1 cellular context compared by ENCODE assay signal in genomic region chr6:85678000-85678601, GRCh38.
TF ChIP-seq lines count a peak whose summit lies in the region.

No MANE protein-coding gene starts in this region.

TF ChIP-seq in GM23338, 12 proteins besides CTCF, POLR2A, EP300 and RAD21 (continued from another document):
- TF ChIP-seq, protein P1, sequence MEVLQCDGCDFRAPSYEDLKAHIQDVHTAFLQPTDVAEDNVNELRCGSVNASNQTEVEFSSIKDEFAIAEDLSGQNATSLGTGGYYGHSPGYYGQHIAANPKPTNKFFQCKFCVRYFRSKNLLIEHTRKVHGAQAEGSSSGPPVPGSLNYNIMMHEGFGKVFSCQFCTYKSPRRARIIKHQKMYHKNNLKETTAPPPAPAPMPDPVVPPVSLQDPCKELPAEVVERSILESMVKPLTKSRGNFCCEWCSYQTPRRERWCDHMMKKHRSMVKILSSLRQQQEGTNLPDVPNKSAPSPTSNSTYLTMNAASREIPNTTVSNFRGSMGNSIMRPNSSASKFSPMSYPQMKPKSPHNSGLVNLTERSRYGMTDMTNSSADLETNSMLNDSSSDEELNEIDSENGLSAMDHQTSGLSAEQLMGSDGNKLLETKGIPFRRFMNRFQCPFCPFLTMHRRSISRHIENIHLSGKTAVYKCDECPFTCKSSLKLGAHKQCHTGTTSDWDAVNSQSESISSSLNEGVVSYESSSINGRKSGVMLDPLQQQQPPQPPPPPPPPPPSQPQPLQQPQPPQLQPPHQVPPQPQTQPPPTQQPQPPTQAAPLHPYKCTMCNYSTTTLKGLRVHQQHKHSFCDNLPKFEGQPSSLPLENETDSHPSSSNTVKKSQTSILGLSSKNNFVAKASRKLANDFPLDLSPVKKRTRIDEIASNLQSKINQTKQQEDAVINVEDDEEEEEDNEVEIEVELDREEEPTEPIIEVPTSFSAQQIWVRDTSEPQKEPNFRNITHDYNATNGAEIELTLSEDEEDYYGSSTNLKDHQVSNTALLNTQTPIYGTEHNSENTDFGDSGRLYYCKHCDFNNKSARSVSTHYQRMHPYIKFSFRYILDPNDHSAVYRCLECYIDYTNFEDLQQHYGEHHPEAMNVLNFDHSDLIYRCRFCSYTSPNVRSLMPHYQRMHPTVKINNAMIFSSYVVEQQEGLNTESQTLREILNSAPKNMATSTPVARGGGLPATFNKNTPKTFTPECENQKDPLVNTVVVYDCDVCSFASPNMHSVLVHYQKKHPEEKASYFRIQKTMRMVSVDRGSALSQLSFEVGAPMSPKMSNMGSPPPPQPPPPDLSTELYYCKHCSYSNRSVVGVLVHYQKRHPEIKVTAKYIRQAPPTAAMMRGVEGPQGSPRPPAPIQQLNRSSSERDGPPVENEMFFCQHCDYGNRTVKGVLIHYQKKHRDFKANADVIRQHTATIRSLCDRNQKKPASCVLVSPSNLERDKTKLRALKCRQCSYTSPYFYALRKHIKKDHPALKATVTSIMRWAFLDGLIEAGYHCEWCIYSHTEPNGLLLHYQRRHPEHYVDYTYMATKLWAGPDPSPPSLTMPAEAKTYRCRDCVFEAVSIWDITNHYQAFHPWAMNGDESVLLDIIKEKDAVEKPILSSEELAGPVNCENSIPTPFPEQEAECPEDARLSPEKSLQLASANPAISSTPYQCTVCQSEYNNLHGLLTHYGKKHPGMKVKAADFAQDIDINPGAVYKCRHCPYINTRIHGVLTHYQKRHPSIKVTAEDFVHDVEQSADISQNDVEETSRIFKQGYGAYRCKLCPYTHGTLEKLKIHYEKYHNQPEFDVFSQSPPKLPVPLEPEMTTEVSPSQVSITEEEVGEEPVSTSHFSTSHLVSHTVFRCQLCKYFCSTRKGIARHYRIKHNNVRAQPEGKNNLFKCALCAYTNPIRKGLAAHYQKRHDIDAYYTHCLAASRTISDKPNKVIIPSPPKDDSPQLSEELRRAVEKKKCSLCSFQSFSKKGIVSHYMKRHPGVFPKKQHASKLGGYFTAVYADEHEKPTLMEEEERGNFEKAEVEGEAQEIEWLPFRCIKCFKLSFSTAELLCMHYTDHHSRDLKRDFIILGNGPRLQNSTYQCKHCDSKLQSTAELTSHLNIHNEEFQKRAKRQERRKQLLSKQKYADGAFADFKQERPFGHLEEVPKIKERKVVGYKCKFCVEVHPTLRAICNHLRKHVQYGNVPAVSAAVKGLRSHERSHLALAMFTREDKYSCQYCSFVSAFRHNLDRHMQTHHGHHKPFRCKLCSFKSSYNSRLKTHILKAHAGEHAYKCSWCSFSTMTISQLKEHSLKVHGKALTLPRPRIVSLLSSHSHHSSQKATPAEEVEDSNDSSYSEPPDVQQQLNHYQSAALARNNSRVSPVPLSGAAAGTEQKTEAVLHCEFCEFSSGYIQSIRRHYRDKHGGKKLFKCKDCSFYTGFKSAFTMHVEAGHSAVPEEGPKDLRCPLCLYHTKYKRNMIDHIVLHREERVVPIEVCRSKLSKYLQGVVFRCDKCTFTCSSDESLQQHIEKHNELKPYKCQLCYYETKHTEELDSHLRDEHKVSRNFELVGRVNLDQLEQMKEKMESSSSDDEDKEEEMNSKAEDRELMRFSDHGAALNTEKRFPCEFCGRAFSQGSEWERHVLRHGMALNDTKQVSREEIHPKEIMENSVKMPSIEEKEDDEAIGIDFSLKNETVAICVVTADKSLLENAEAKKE (CRISPR knock-in tag; IDR thresholded peaks at IDR 0.05) = no peak
- TF ChIP-seq ZNF114 (CRISPR knock-in tag; IDR thresholded peaks at IDR 0.05) = no peak
